8 cellular contexts compared by ENCODE assay signal in the genomic region with DNA sequence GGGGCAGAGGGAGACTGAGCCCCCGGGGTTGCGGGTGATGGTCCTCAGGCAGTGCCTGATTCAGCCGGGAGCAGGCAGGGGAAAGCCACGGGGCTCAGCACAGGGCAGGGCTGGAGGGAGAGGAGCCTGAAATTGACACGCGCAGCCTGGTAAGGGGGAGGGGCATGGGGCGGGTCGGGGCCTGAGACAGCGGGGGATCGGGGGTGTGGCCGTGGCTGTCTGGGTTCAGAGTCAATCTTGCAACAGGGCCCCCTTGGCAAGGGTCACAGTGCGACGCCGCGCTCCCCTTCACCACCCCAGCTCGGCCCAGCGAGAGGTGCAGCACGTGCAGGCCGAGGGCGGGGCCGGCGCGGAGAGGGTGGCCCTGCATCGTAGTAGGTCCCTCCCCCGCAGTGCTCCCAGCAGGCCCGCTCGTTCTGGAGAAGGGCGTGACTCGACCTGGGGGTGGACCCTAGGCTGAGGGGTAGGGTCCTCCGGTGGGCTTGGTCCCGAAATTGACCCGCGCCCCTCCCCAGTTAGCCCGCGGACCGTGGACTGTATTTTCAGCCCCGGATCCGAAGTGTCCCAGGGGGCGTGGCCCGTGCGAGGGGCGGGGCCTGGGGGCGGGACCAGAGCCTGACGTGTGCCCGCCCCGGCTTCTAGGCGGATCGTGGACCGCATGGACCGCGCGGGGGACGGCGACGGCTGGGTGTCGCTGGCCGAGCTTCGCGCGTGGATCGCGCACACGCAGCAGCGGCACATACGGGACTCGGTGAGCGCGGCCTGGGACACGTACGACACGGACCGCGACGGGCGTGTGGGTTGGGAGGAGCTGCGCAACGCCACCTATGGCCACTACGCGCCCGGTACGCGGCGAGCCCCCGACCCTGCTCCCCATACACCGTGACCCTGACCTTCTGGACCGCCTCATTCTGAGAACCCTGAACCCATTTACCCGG. TPM values are rescaled to one million over a fixed set of nuclear protein-coding genes. Genes with fewer than 3 reads are reported as not detected.
DNase-seq lines count a peak whose midpoint lies in the region; ATAC-seq, FAIRE-seq and TF ChIP-seq lines count a peak whose summit lies in the region.

No MANE protein-coding gene starts in this region.

- no peaks in the 10 kb centered on the region for H3K9me3 ChIP-seq in effector memory CD4-positive, alpha-beta T cell (ENCODE audit: control insufficient read depth, low read length)
- no peaks in the 10 kb centered on the region for H3K9me3 ChIP-seq in mononuclear cell (ENCODE audit: low read depth, low read length)

- no peaks in the 10 kb centered on the region for H3K9me3 Mint-ChIP-seq in activated CD8-positive, alpha-beta T cell treated with anti-CD3 and anti-CD28 coated beads for 36 hours

- H3K27me3 ChIP-seq in effector memory CD4-positive, alpha-beta T cell (replicated peaks; ENCODE audit: control insufficient read depth, insufficient read depth, low read length, poor library complexity, severe bottlenecking) = no peaks in the 10 kb centered on the region
- no peaks in the 10 kb centered on the region for H3K27me3 ChIP-seq in mononuclear cell (ENCODE audit: insufficient read depth, low read length)

- peak; percentile 68 for ATAC-seq in HG02623 (IDR thresholded peaks at IDR 0.05; ENCODE audit: unreplicated experiment)
- peak; percentile 82 for ATAC-seq in activated CD8-positive, alpha-beta T cell treated with anti-CD3 and anti-CD28 coated beads for 36 hours

- H3K27ac Mint-ChIP-seq in activated CD8-positive, alpha-beta T cell treated with anti-CD3 and anti-CD28 coated beads for 36 hours = peak overlapping the region; percentile 81

- H3K4me1 Mint-ChIP-seq in activated CD8-positive, alpha-beta T cell treated with anti-CD3 and anti-CD28 coated beads for 36 hours (ENCODE audit: low read depth) = peaks cover 17% of the 10 kb centered on the region

- H3K4me1 ChIP-seq in effector memory CD4-positive, alpha-beta T cell (ENCODE audit: control insufficient read depth, insufficient read depth, low read length, poor library complexity, severe bottlenecking) = peaks cover 18% of the 10 kb centered on the region
- H3K4me1 ChIP-seq in mononuclear cell (ENCODE audit: insufficient read depth, low read length) = peaks cover 38% of the 10 kb centered on the region

- H3K4me3 Mint-ChIP-seq in activated CD8-positive, alpha-beta T cell treated with anti-CD3 and anti-CD28 coated beads for 36 hours = peak overlapping the region; percentile 80

- intact Hi-C loops in activated CD8-positive, alpha-beta T cell treated with anti-CD3 and anti-CD28 coated beads for 36 hours (cut with micrococcal nuclease) = no loop called here

- no peaks in the 10 kb centered on the region for H3K27me3 Mint-ChIP-seq in activated CD8-positive, alpha-beta T cell treated with anti-CD3 and anti-CD28 coated beads for 36 hours

- H3K36me3 Mint-ChIP-seq in activated CD8-positive, alpha-beta T cell treated with anti-CD3 and anti-CD28 coated beads for 36 hours (ENCODE audit: low read depth) = no peaks in the 10 kb centered on the region

- peak overlapping the region; percentile 45 for H3K27ac ChIP-seq in effector memory CD4-positive, alpha-beta T cell (ENCODE audit: insufficient read depth, low read length, poor library complexity, severe bottlenecking)

- DNase-seq in GM12864 (ENCODE audit: low read depth) (no peak), NCI-H446 treated with DMSO at 0.1 percent for 48 hours (lab: John Stamatoyannopoulos, UW) (peak; percentile 42), HTR-8/SVneo (ENCODE audit: insufficient read length, low spot score) (no peak)
- DNase-seq in activated CD8-positive, alpha-beta T cell treated with anti-CD3 and anti-CD28 coated beads for 36 hours = peak; percentile 88
- DNase-seq in effector memory CD4-positive, alpha-beta T cell = peak; percentile 74 to 81 (median 75)
- peak; percentile 56 to 73 for DNase-seq in stimulated activated CD8-positive, alpha-beta memory T cell treated with anti-CD3 and anti-CD28 coated beads, Interleukin-4, amount 100 ng/mL, for 4 hours (ENCODE audit: low read depth in 2 of 2, low spot score in 1 of 2)

- peak; percentile 60 for TF ChIP-seq CTCF in GM12864 (IDR thresholded peaks at IDR 0.05; ENCODE audit: low read depth, low read length, missing control alignments)
- TF ChIP-seq CTCF in activated CD8-positive, alpha-beta T cell treated with anti-CD3 and anti-CD28 coated beads for 36 hours (IDR thresholded peaks at IDR 0.05) = peak; percentile 65

- FAIRE-seq in HTR-8/SVneo (lab: Jason Lieb, UNC) = no peak

- H3K4me3 ChIP-seq in GM12864 (ENCODE audit: low read depth, low read length) (peak overlapping the region; percentile 51), mononuclear cell (ENCODE audit: low read length) (peak overlapping the region; percentile 36)
- peak overlapping the region; percentile 71 for H3K4me3 ChIP-seq in effector memory CD4-positive, alpha-beta T cell (ENCODE audit: insufficient read depth, low read depth, low read length, poor library complexity, severe bottlenecking)

- CTCF ChIA-PET in activated CD8-positive, alpha-beta T cell treated with anti-CD3 and anti-CD28 coated beads for 36 hours (lab: Charles Lee) = interaction anchor here (1.0 to 4.1 kb wide), 11 partner anchors 10 to 151 kb away, joined by 3 to 47 read pairs (median 4); a partner anchor contains a TSS

- no peaks in the 10 kb centered on the region for H3K36me3 ChIP-seq in effector memory CD4-positive, alpha-beta T cell (ENCODE audit: control insufficient read depth, insufficient read depth, low read length)

- POLR2A ChIA-PET in activated CD8-positive, alpha-beta T cell treated with anti-CD3 and anti-CD28 coated beads for 36 hours (lab: Charles Lee) = interaction anchor here (0.6 to 1.9 kb wide), 14 partner anchors 15 to 395 kb away, joined by 3 to 6 read pairs (median 3); no protein-coding TSS in a partner anchor

RNA-seq across cellular contexts. Expression of a gene that starts 6.0 kb away (rescaled TPM):
- total RNA-seq in activated CD8-positive, alpha-beta T cell treated with anti-CD3 and anti-CD28 coated beads for 36 hours = 1 to 10 TPM; 4.2 to 5.9 TPM
- total RNA-seq in mononuclear cell = 1.6 TPM

RNA-seq across cellular contexts. Expression of a gene that starts 21.4 kb away (rescaled TPM):
- total RNA-seq in activated CD8-positive, alpha-beta T cell treated with anti-CD3 and anti-CD28 coated beads for 36 hours = 10 to 100 TPM; 13.1 to 13.6 TPM
- 123 TPM for total RNA-seq in mononuclear cell

RNA-seq across cellular contexts. Expression of a gene that starts 37.6 kb away (rescaled TPM):
- total RNA-seq in activated CD8-positive, alpha-beta T cell treated with anti-CD3 and anti-CD28 coated beads for 36 hours = 1,000 to 10,000 TPM; 3,251 to 3,427 TPM
- 8,046 TPM for total RNA-seq in mononuclear cell

RNA-seq across cellular contexts. Expression of a gene that starts 46.4 kb away (rescaled TPM):
- 1,000 to 10,000 TPM; 4,285 to 4,329 TPM for total RNA-seq in activated CD8-positive, alpha-beta T cell treated with anti-CD3 and anti-CD28 coated beads for 36 hours
- 4,457 TPM for total RNA-seq in mononuclear cell

RNA-seq across cellular contexts. Expression of a gene that starts 46.5 kb away (rescaled TPM):
- 10 to 100 TPM; 75.6 to 79.4 TPM for total RNA-seq in activated CD8-positive, alpha-beta T cell treated with anti-CD3 and anti-CD28 coated beads for 36 hours
- 88.6 TPM for total RNA-seq in mononuclear cell

Comparison
In these comparisons a context has a peak if more than half of its experiments do, and no peak if none do; other contexts are left out.
1. DNase-seq: peak in NCI-H446 treated with DMSO at 0.1 percent for 48 hours (single experiment), activated CD8-positive, alpha-beta T cell treated with anti-CD3 and anti-CD28 coated beads for 36 hours (single experiment), effector memory CD4-positive, alpha-beta T cell (3 of 3) and stimulated activated CD8-positive, alpha-beta memory T cell treated with anti-CD3 and anti-CD28 coated beads, Interleukin-4, amount 100 ng/mL, for 4 hours (2 of 2); none in GM12864 (single experiment) and HTR-8/SVneo (single experiment).
2. Peak in every context shown above with its lines, with median percentiles within 50 percentile points of each other: H3K4me3 ChIP-seq.